ENCODE assay signal across 9 cellular contexts in the genomic region with DNA sequence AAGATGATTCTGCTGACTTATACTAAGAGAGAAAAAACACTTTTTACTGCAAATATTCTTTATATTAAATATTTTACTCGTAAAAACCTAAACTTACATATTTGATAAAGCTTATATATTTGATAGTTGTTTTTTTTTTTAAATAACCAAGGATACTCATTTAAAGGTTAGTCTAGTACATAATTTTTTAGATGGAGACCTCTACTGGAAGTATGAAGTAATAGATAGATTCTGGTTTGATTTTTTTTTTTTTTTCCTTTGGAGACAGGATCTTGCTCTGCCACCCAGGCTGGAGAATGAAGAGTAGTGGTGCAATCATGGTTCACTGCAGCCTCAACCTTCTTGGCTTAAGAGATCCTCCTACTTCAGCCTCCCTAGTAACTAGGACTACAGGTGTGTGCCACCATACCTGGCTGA. TPM values are rescaled to one million over a fixed set of nuclear protein-coding genes. Genes with fewer than 3 reads are reported as not detected.
DNase-seq lines count a peak whose midpoint lies in the region; ATAC-seq and TF ChIP-seq lines count a peak whose summit lies in the region.
"Had no signal": no experiment of that assay in that cellular context is flagged by ENCODE, and none has a peak within 500 bp of the region (broad histone marks: within the 10 kb centered on the region; RNA-seq: fewer than 3 reads in every experiment).

No MANE protein-coding gene starts in this region.

- H3K4me3 ChIP-seq in left lung (no peak overlapping the region), aorta (ENCODE audit: low read length in 2 of 2) (no peak overlapping the region), lower leg skin (ENCODE audit: low read depth, poor library complexity, severe bottlenecking) (no peak overlapping the region)

- peak overlapping the region in 4 of 7 donors; percentile 27 to 81 (median 53) for H3K27ac Mint-ChIP-seq in CD14-positive monocyte

- intact Hi-C loops in CD14-positive monocyte (cut with micrococcal nuclease) (loop anchor here in 1 of 2 donors (10.0 kb wide), 1 partner anchor 201 kb away; no protein-coding TSS in a partner anchor), left lung (cut with DNase I) (no loop called here), aorta (cut with DNase I) (loop anchor here in 1 of 2 donors (10.0 kb wide), 1 partner anchor 201 kb away; no protein-coding TSS in a partner anchor), lower leg skin (cut with DNase I; ENCODE audit: low total_unique reads) (no loop called here)

- in situ Hi-C loops in KBM-7 (cut with MboI; ENCODE audit: low pct_unique_long_range_greater_than_20kb, low sequenced_read_pairs) = no loop called here

- TF ChIP-seq CTCF in CD14-positive monocyte (IDR thresholded peaks at IDR 0.05) (peak; percentile 56), left lung (IDR thresholded peaks at IDR 0.05) (no peak), lower leg skin (IDR thresholded peaks at IDR 0.05) (no peak)

- H3K9me3 ChIP-seq in left lung (peaks cover 0 to 2% of the 10 kb centered on the region in 2 donors), aorta (ENCODE audit: control insufficient read depth, low read length) (no peaks in the 10 kb centered on the region)

- H3K9me3 Mint-ChIP-seq in CD14-positive monocyte = peaks cover 2 to 7% (median 4%) of the 10 kb centered on the region in 7 donors

- H3K4me3 Mint-ChIP-seq in CD14-positive monocyte = no peak overlapping the region

- 66 to 68% methylated on average over 1 of the region's 1 CpG for WGBS in aorta, 2 donors
- WGBS in lower leg skin, 2 donors = 82 to 93% methylated on average over 1 of the region's 1 CpG

- no peak for TF ChIP-seq POLR2A in lower leg skin (IDR thresholded peaks at IDR 0.05)

- H3K27me3 ChIP-seq in left lung = no peaks in the 10 kb centered on the region
- no peaks in the 10 kb centered on the region for H3K27me3 ChIP-seq in aorta (ENCODE audit: control insufficient read depth in 1 of 2, insufficient read depth in 2 of 2, low read length in 1 of 2)

- ATAC-seq in left lung (peak; percentile 74), GM18858 (IDR thresholded peaks at IDR 0.05; ENCODE audit: unreplicated experiment) (no peak), aorta (ENCODE audit: low FRiP score) (no peak)
- no peak for ATAC-seq in stimulated activated naive CD8-positive, alpha-beta T cell treated with anti-CD3 and anti-CD28 coated beads, Interleukin-15, Interleukin-2, amounts not matched to agents 100 U/mL and 50 U/mL, for 24 hours

- no peak overlapping the region for H3K27ac ChIP-seq in left lung
- no peak overlapping the region for H3K27ac ChIP-seq in aorta (ENCODE audit: low read depth in 1 of 2, low read length in 2 of 2)

- H3K4me1 Mint-ChIP-seq in CD14-positive monocyte = peaks cover 8% of the 10 kb centered on the region

- peaks cover 24 to 33% of the 10 kb centered on the region in 2 donors for H3K36me3 Mint-ChIP-seq in CD14-positive monocyte

- H3K4me1 ChIP-seq in left lung (peaks cover 0 to 15% of the 10 kb centered on the region in 2 donors), aorta (ENCODE audit: control insufficient read depth in 1 of 2, insufficient read depth in 2 of 2, low read length in 2 of 2) (peaks cover 0 to 1% of the 10 kb centered on the region in 2 donors)

- DNase-seq in CD14-positive monocyte (ENCODE audit: low spot score) (no peak), KBM-7 (peak; percentile 58), amniotic epithelial cell (ENCODE audit: low read depth) (peak; percentile 64), left lung (no peak), aorta (no peak), lower leg skin (ENCODE audit: low spot score in 2 of 2) (no peak)
- DNase-seq in stimulated activated naive CD8-positive, alpha-beta T cell treated with anti-CD3 and anti-CD28 coated beads, Interleukin-15, Interleukin-2, amounts not matched to agents 100 U/mL and 50 U/mL, for 24 hours = no peak
- DNase-seq: T-helper 9 cell had no signal

- no peaks in the 10 kb centered on the region for H3K27me3 Mint-ChIP-seq in CD14-positive monocyte (ENCODE audit: low read depth in 3 of 3)

- peaks cover 0 to 3% of the 10 kb centered on the region in 2 donors for H3K36me3 ChIP-seq in left lung
- no peaks in the 10 kb centered on the region for H3K36me3 ChIP-seq in aorta (ENCODE audit: control insufficient read depth in 1 of 2, insufficient read depth in 2 of 2, low read length in 1 of 2)

RNA-seq across cellular contexts. Expression of a gene that starts 16.4 kb away (rescaled TPM):
- polyA plus RNA-seq in CD14-positive monocyte = 1 to 10 TPM; 3.0 to 4.7 TPM
- total RNA-seq in left lung = 10 to 100 TPM; 29.2 to 30.8 TPM
- total RNA-seq in aorta = 10 to 100 TPM; 41.7 to 50.3 TPM
- 1 to 10 TPM; 2.9 to 6.5 TPM for polyA plus RNA-seq in aorta
- total RNA-seq in lower leg skin = 10 to 100 TPM; 25.3 to 40.4 (median 30.6) TPM

Comparison
In these comparisons a context has a peak if more than half of its experiments do, and no peak if none do; other contexts are left out.
1. DNase-seq: peak in KBM-7 (single experiment) and amniotic epithelial cell (single experiment); none in CD14-positive monocyte (single experiment), left lung (0 of 2), aorta (0 of 2), lower leg skin (0 of 2) and stimulated activated naive CD8-positive, alpha-beta T cell treated with anti-CD3 and anti-CD28 coated beads, Interleukin-15, Interleukin-2, amounts not matched to agents 100 U/mL and 50 U/mL, for 24 hours (single experiment).